Comparison of ENCODE assay signal across 1 cellular context in the genomic region with DNA sequence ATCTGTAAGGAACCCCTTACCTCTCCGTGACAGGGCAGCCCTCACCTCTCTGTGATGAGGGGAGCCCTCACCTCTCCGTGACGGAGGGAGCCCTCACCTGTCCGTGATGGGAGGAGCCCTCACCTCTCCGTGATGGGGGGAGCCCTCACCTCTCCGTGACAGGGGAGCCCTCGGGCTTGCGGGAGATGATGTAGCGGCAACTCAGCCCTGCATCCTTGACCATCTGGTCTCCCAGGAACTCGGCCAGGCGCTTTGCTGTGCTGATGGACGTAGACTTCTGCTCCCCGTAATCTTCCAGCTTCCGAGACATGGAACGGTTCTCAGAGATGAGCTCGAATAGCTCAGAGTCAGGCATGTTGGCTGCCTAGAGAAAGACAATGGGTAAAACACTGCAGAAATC.
TF ChIP-seq lines count a peak whose summit lies in the region.

No MANE protein-coding gene starts in this region.

TF ChIP-seq in K562, 482 proteins besides CTCF, POLR2A, EP300 and RAD21:
- no peak for TF ChIP-seq ZBTB7A (IDR thresholded peaks at IDR 0.05; ENCODE audit: borderline replicate concordance, control insufficient read depth, low read depth, low read length)
- 0 out of 2 replicates have a peak, but pooled peaks have one; percentile 29 for TF ChIP-seq POLR2G (IDR thresholded peaks at IDR 0.05; ENCODE audit: low read depth, low read length)
